Comparison of ENCODE assay signal across 1 cellular context in the genomic region with DNA sequence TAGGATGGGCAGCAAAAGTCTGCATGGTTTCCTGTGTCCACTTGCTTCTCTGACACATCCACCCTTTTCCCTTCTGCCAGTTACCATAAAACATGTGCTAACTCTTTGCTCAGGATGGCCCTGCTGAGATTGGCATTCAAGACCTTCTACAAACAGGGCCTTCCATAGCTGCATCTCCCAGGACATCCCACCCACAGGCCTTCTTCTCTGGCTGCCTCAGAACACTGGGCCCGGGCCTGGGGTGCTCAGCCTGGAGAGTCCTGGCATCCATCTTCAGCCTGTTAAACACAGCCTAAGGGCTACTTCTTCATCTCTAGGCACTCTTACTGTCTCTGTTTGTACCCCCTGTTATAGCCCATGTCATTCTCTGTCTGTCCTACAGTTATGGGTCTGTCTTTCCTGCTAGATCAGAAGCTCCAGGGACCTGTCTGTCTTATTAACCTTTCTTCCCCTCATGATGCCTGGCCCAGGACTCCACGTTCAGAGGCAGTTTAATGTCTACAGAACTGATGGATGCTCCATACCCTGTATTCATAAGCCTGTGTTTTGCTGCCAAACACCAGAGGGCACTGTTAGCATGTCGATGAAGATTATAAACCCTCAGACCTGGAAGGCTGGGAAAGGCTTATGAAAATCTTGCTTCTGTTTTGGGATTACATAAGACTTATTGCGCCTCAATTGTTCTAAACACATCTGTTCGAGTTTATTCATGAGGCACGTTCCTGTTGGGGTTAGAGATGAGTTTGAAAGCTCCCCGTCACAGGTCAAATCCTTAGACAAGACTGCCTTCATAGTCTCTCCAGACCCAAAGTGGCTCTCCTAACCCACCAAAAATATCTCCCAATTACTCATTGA.
A peak's percentile ranks its signal among the peaks of the same experiment; 100 is the strongest.
TF ChIP-seq lines count a peak whose summit lies in the region.

No MANE protein-coding gene starts in this region.

TF ChIP-seq in GM12878, 131 proteins besides CTCF, POLR2A, EP300 and RAD21:
- no peak for TF ChIP-seq YY1 (IDR thresholded peaks at IDR 0.05; ENCODE audit: low read depth, low read length)
- TF ChIP-seq SMC3 (IDR thresholded peaks at IDR 0.05; ENCODE audit: borderline replicate concordance, low read length): peak; percentile 77
